ENCODE assay signal across 1 cellular context in genomic region chr6:125798734-125799510, GRCh38.
TF ChIP-seq lines count a peak whose summit lies in the region.

No MANE protein-coding gene starts in this region.

TF ChIP-seq in WTC11, 78 proteins besides CTCF, POLR2A, EP300 and RAD21 (continued from another document):
- TF ChIP-seq E2F4 (CRISPR knock-in tag; IDR thresholded peaks at IDR 0.05; ENCODE audit: borderline replicate concordance, low read depth) = no peak
- no peak for TF ChIP-seq TEAD4 (CRISPR knock-in tag; IDR thresholded peaks at IDR 0.05)
TF ChIP-seq in WTC11: peak in this region for 0.
